17 cellular contexts compared by ENCODE assay signal in the genomic region with DNA sequence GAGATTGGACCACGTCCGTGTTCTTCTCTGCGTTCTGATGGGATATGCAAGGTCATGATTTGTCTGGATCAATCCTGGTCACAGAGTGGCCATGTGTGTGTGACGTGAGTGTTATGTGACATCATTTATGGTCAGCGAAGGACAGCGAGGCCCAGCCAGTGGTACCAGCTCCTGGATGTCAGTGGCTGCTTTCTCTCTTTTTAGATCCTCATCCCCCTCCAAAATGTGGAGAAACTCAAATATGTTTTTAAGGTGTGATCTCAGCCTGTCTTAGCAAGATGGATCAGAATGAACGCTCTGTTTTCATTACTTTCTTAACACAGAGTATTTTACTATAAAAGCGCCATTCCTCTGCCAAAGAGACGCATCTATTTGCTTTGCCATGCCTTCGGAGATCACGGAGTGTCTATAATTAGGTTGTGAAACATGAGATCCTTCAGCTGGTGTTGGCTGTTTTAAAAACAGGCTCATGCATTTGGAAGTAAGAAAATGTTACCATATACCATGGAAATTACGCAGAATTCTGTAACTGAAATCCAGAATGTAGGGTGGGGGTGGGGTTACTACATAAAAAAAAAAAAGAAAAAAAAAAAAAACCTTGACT.
"Had no signal": no experiment of that assay in that cellular context is flagged by ENCODE, and none has a peak within 500 bp of the region (broad histone marks: within the 10 kb centered on the region; RNA-seq: fewer than 3 reads in every experiment).

No MANE protein-coding gene starts in this region.

- H3K9me3 ChIP-seq: pancreas, suprapubic skin, upper lobe of right lung, vagina had no signal

- H3K27ac ChIP-seq: coronary artery, foreskin keratinocyte, pancreas, suprapubic skin, tibial nerve, upper lobe of right lung, vagina had no signal

- H3K36me3 ChIP-seq: pancreas, suprapubic skin, tibial nerve, upper lobe of right lung, vagina had no signal

- H3K4me3 ChIP-seq: coronary artery, pancreas, suprapubic skin, tibial nerve, upper lobe of right lung, vagina had no signal

- ATAC-seq: foreskin keratinocyte, left lobe of liver, natural killer cell, pancreas, right cardiac atrium had no signal

- DNase-seq: effector CD4-positive, alpha-beta T cell; endodermal cell; erythroblast; foreskin keratinocyte; kidney glomerular epithelial cell; natural killer cell; pancreas; right cardiac atrium; stimulated activated CD4-positive, alpha-beta T cell treated with anti-CD3 and anti-CD28 coated beads, Interleukin-15, amount 100 ng/mL, for 24 hours; stimulated activated CD4-positive, alpha-beta T cell treated with anti-CD3 and anti-CD28 coated beads, Interleukin-1b, Interleukin-23, amount 100 ng/mL, for 48 hours; stimulated activated CD4-positive, alpha-beta T cell treated with anti-CD3 and anti-CD28 coated beads, Interleukin-4, amount 100 ng/mL, for 24 hours; upper lobe of right lung had no signal

- H3K4me1 ChIP-seq: foreskin keratinocyte, pancreas, suprapubic skin, tibial nerve, upper lobe of right lung, vagina had no signal

- H3K27me3 ChIP-seq: foreskin keratinocyte, tibial nerve, vagina had no signal
